Comparison of ENCODE assay signal across 28 cellular contexts in the genomic region with DNA sequence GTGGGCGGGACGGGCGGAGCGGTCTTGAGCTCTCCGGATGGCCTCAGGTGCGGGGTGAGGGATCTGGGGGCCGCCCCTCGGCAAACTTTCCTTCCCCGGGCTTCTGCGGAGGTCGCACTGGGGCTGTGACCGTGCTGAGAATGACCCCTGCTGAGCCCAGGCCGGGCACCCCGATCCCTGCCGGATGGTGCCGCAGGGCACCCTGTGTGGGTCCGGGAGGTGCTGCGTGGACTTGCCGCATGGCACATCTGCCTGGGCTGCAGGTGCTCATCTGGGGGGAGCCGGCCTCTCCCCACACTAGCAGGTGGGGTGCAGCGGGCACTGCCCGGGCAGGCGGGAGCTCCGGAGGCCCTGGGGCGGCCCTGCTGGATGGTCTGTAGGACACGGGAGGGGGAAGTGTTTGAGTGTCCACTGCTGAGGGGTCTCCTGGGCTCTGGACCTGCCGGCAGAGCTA. TPM values are rescaled to one million over a fixed set of nuclear protein-coding genes. Genes with fewer than 3 reads are reported as not detected.
DNase-seq lines count a peak whose midpoint lies in the region; ATAC-seq, FAIRE-seq and TF ChIP-seq lines count a peak whose summit lies in the region.
"Had no signal": no experiment of that assay in that cellular context is flagged by ENCODE, and none has a peak within 500 bp of the region (broad histone marks: within the 10 kb centered on the region; RNA-seq: fewer than 3 reads in every experiment).

No MANE protein-coding gene starts in this region.

- peaks cover 5% of the 10 kb centered on the region for H3K36me3 Mint-ChIP-seq in MCF 10A (ENCODE audit: insufficient read depth, unreplicated experiment)
- no peaks in the 10 kb centered on the region for H3K36me3 Mint-ChIP-seq in astrocyte (ENCODE audit: low read depth, unreplicated experiment)
- H3K36me3 Mint-ChIP-seq: activated CD4-positive, alpha-beta memory T cell treated with anti-CD3 and anti-CD28 coated beads for 36 hours; activated naive CD4-positive, alpha-beta T cell treated with anti-CD3 and anti-CD28 coated beads, Interleukin-2, amount 50 U/mL, for 24 hours; CD8-positive, alpha-beta memory T cell had no signal

- no peaks in the 10 kb centered on the region for H4K20me1 ChIP-seq in astrocyte (ENCODE audit: insufficient read depth, low read length)

- H3K36me3 ChIP-seq in breast epithelium (no peaks in the 10 kb centered on the region), astrocyte (ENCODE audit: insufficient read depth, low read length) (no peaks in the 10 kb centered on the region), suprapubic skin (no peaks in the 10 kb centered on the region), tibial artery (no peaks in the 10 kb centered on the region)
- H3K36me3 ChIP-seq: lower lobe of right lung, Peyer's patch, thyroid gland had no signal

- no peak for DNase-seq in breast epithelium (ENCODE audit: low spot score in 2 of 2)
- no peak for DNase-seq in MCF 10A (ENCODE audit: unreplicated experiment)
- no peak for DNase-seq in astrocyte (ENCODE audit: low read depth)
- DNase-seq in suprapubic skin (ENCODE audit: low spot score in 2 of 2): no peak
- DNase-seq in tibial artery: no peak
- no peak for DNase-seq in NCI-H2227 (lab: John Stamatoyannopoulos, UW; ENCODE audit: unreplicated experiment)
- DNase-seq: 8988T; activated CD8-positive, alpha-beta memory T cell treated with anti-CD3 and anti-CD28 coated beads, Interleukin-2, amount 50 U/mL, for 4 hours; AML-193; DMS 273 treated with DMSO at 0.1 percent for 48 hours; GOT3; lower lobe of right lung; NCI-H2029; NCI-H226; Peyer's patch; SIG-M5; stimulated activated naive CD4-positive, alpha-beta T cell treated with Interleukin-2 at 50 U/mL for 16 hours; SW 1271; thyroid gland had no signal

- ATAC-seq in GM21526 (IDR thresholded peaks at IDR 0.05; ENCODE audit: low FRiP score, unreplicated experiment): no peak
- ATAC-seq: lower lobe of right lung had no signal

- H3K27ac Mint-ChIP-seq in MCF 10A (ENCODE audit: low read depth, unreplicated experiment): no peak overlapping the region
- H3K27ac Mint-ChIP-seq in astrocyte (ENCODE audit: unreplicated experiment): no peak overlapping the region
- H3K27ac Mint-ChIP-seq: activated CD4-positive, alpha-beta memory T cell treated with anti-CD3 and anti-CD28 coated beads for 36 hours; activated naive CD4-positive, alpha-beta T cell treated with anti-CD3 and anti-CD28 coated beads, Interleukin-2, amount 50 U/mL, for 24 hours; activated T-helper 1 cell treated with anti-CD3 and anti-CD28 coated beads, Interleukin-12 subunit alpha, Interleukin-12 subunit beta, Interleukin-2, Interleukin-4 antibody, amounts not matched to agents 30 ng/mL and 10 ng/mL and 1 ng/mL, durations not matched to agents 14 hours and 24 hours and 36 hours; CD8-positive, alpha-beta memory T cell; progenitor cell of endocrine pancreas had no signal

- H3K4me3 ChIP-seq in breast epithelium: peak overlapping the region in 2 of 3 donors; percentile 20 to 53
- H3K4me3 ChIP-seq in astrocyte (ENCODE audit: insufficient read depth, low read depth, low read length): peak overlapping the region; percentile 44
- H3K4me3 ChIP-seq in suprapubic skin: peak overlapping the region; percentile 7
- H3K4me3 ChIP-seq in tibial artery: no peak overlapping the region
- H3K4me3 ChIP-seq: lower lobe of right lung, Peyer's patch, thyroid gland had no signal

- H3K4me1 ChIP-seq in breast epithelium: no peaks in the 10 kb centered on the region
- H3K4me1 ChIP-seq in astrocyte (ENCODE audit: insufficient read depth, low read length): peaks cover 38% of the 10 kb centered on the region
- H3K4me1 ChIP-seq in suprapubic skin: peaks cover 14% of the 10 kb centered on the region
- peaks cover 0 to 6% (median 3%) of the 10 kb centered on the region in 4 donors for H3K4me1 ChIP-seq in tibial artery
- H3K4me1 ChIP-seq: lower lobe of right lung, thyroid gland had no signal

- H3K27ac ChIP-seq in breast epithelium (no peak overlapping the region), astrocyte (ENCODE audit: low read depth, low read length) (no peak overlapping the region), layer of hippocampus (ENCODE audit: low read depth, low read length) (peak overlapping the region; percentile 94), suprapubic skin (no peak overlapping the region), tibial artery (no peak overlapping the region)
- H3K27ac ChIP-seq: lower lobe of right lung, Peyer's patch, thyroid gland had no signal

- TF ChIP-seq CTCF in breast epithelium (IDR thresholded peaks at IDR 0.05) (no peak), MCF 10A (IDR thresholded peaks at IDR 0.05; ENCODE audit: unreplicated experiment) (no peak), astrocyte (IDR thresholded peaks at IDR 0.05; ENCODE audit: insufficient read depth, low read depth, low read length) (no peak), suprapubic skin (IDR thresholded peaks at IDR 0.05) (no peak), tibial artery (IDR thresholded peaks at IDR 0.05) (no peak)

- H3K9ac ChIP-seq in astrocyte (ENCODE audit: low read length): no peak overlapping the region

- CTCF ChIA-PET in MCF 10A (lab: Yijun Ruan, JAX): no interaction called here

- H3K4me3 Mint-ChIP-seq in MCF 10A (ENCODE audit: unreplicated experiment) (no peak overlapping the region), astrocyte (ENCODE audit: unreplicated experiment) (no peak overlapping the region)
- H3K4me3 Mint-ChIP-seq: activated CD4-positive, alpha-beta memory T cell treated with anti-CD3 and anti-CD28 coated beads for 36 hours; activated T-helper 1 cell treated with anti-CD3 and anti-CD28 coated beads, Interleukin-12 subunit alpha, Interleukin-12 subunit beta, Interleukin-2, Interleukin-4 antibody, amounts not matched to agents 30 ng/mL and 10 ng/mL and 1 ng/mL, durations not matched to agents 14 hours and 24 hours and 36 hours had no signal

- no peak for TF ChIP-seq POLR2A in breast epithelium (IDR thresholded peaks at IDR 0.05)
- TF ChIP-seq POLR2A in suprapubic skin (IDR thresholded peaks at IDR 0.05): no peak

- intact Hi-C loops in breast epithelium (cut with DNase I; ENCODE audit: low total_unique reads) (no loop called here), MCF 10A (cut with micrococcal nuclease) (no loop called here), tibial artery (cut with DNase I; ENCODE audit: low total_unique reads) (no loop called here)

- H3K9me3 Mint-ChIP-seq in MCF 10A (ENCODE audit: unreplicated experiment) (no peaks in the 10 kb centered on the region), astrocyte (ENCODE audit: unreplicated experiment) (no peaks in the 10 kb centered on the region)
- H3K9me3 Mint-ChIP-seq: activated CD4-positive, alpha-beta memory T cell treated with anti-CD3 and anti-CD28 coated beads for 36 hours; activated naive CD4-positive, alpha-beta T cell treated with anti-CD3 and anti-CD28 coated beads, Interleukin-2, amount 50 U/mL, for 24 hours; activated T-helper 1 cell treated with anti-CD3 and anti-CD28 coated beads, Interleukin-12 subunit alpha, Interleukin-12 subunit beta, Interleukin-2, Interleukin-4 antibody, amounts not matched to agents 30 ng/mL and 10 ng/mL and 1 ng/mL, durations not matched to agents 14 hours and 24 hours and 36 hours; CD8-positive, alpha-beta memory T cell; central memory CD8-positive, alpha-beta T cell had no signal

- H3K4me1 Mint-ChIP-seq in MCF 10A (ENCODE audit: insufficient read depth, unreplicated experiment): peaks cover 5% of the 10 kb centered on the region
- peaks cover 6% of the 10 kb centered on the region for H3K4me1 Mint-ChIP-seq in astrocyte (ENCODE audit: low read depth, unreplicated experiment)
- H3K4me1 Mint-ChIP-seq: activated naive CD4-positive, alpha-beta T cell treated with anti-CD3 and anti-CD28 coated beads, Interleukin-2, amount 50 U/mL, for 24 hours; central memory CD8-positive, alpha-beta T cell had no signal

- TF ChIP-seq EP300 in suprapubic skin (IDR thresholded peaks at IDR 0.05): no peak

- no peaks in the 10 kb centered on the region for H3K79me2 ChIP-seq in astrocyte (ENCODE audit: insufficient read depth, low read length)

- no peaks in the 10 kb centered on the region for H3K27me3 Mint-ChIP-seq in MCF 10A (ENCODE audit: insufficient read depth, unreplicated experiment)
- peaks cover 15% of the 10 kb centered on the region for H3K27me3 Mint-ChIP-seq in astrocyte (ENCODE audit: low read depth, unreplicated experiment)
- H3K27me3 Mint-ChIP-seq: activated naive CD4-positive, alpha-beta T cell treated with anti-CD3 and anti-CD28 coated beads, Interleukin-2, amount 50 U/mL, for 24 hours; central memory CD8-positive, alpha-beta T cell had no signal

- BruUV-seq in MCF 10A (replicated peaks; lab: Mats Ljungman, UMichigan): no TSS peak

- H3K27me3 ChIP-seq in breast epithelium: peaks cover 4 to 45% of the 10 kb centered on the region in 2 donors
- peaks cover 3% of the 10 kb centered on the region for H3K27me3 ChIP-seq in astrocyte (ENCODE audit: insufficient read depth, low read length)
- H3K27me3 ChIP-seq in layer of hippocampus (ENCODE audit: control insufficient read depth, insufficient read depth, low read length): peaks cover 11% of the 10 kb centered on the region
- peaks cover 83% of the 10 kb centered on the region for H3K27me3 ChIP-seq in suprapubic skin
- H3K27me3 ChIP-seq in tibial artery: peaks cover 0 to 96% of the 10 kb centered on the region in 2 donors

- 40% methylated on average over 1 of the region's 27 CpGs for WGBS in suprapubic skin

- POLR2A ChIA-PET in MCF 10A (lab: Yijun Ruan, JAX): no interaction called here

- FAIRE-seq in astrocyte (lab: Jason Lieb, UNC): no peak
- FAIRE-seq: GM12891 had no signal

- H3K9me3 ChIP-seq in breast epithelium (no peaks in the 10 kb centered on the region), astrocyte (ENCODE audit: insufficient read depth, low read depth, low read length) (no peaks in the 10 kb centered on the region), suprapubic skin (no peaks in the 10 kb centered on the region), tibial artery (no peaks in the 10 kb centered on the region)
- H3K9me3 ChIP-seq: lower lobe of right lung, Peyer's patch, thyroid gland had no signal

- H2AFZ ChIP-seq in astrocyte (ENCODE audit: low read depth, low read length): no peak overlapping the region

- peak overlapping the region; percentile 73 for H3K4me2 ChIP-seq in astrocyte (ENCODE audit: low read length)

RNA-seq across cellular contexts. Expression of gene PEX10, which starts 31.8 kb away (rescaled TPM):
- total RNA-seq in breast epithelium (10 to 100 TPM; 23.3 to 37.4 (median 24.1) TPM), MCF 10A (2022) (31.3 and 36.1 TPM in 2 replicates), astrocyte (16.6 and 18.6 TPM in 2 replicates), suprapubic skin (10 to 100 TPM; 16.2 to 39.2 (median 27.3) TPM)

RNA-seq across cellular contexts. Expression of gene PLCH2, which starts 31.9 kb away (rescaled TPM):
- total RNA-seq in breast epithelium: 10 to 100 TPM in 2 of 3 donors, under 1 TPM in 1; 0.16 to 12.0 (median 10.2) TPM
- 92.6 and 123 TPM in 2 replicates for total RNA-seq in MCF 10A (2022)
- total RNA-seq in astrocyte: 2.0 and 2.2 TPM in 2 replicates
- 100 to 1,000 TPM in 3 of 4 donors, 10 to 100 TPM in 1; 83.3 to 324 (median 130) TPM for total RNA-seq in suprapubic skin
- total RNA-seq: progenitor cell of endocrine pancreas had no signal

RNA-seq across cellular contexts. Expression of gene RER1, which starts 52.5 kb away (rescaled TPM):
- total RNA-seq in breast epithelium (10 to 100 TPM; 58.3 to 75.1 (median 70.4) TPM), MCF 10A (2022) (172 and 224 TPM in 2 replicates), astrocyte (197 and 211 TPM in 2 replicates), suprapubic skin (10 to 100 TPM; 56.9 to 86.5 (median 81.4) TPM)

RNA-seq across cellular contexts. Expression of gene MORN1, which starts 52.8 kb away (rescaled TPM):
- total RNA-seq in breast epithelium: 10 to 100 TPM in 2 of 3 donors, 1 to 10 TPM in 1; 4.0 to 18.1 (median 17.7) TPM
- 19.4 and 28.0 TPM in 2 replicates for total RNA-seq in MCF 10A (2022)
- 9.2 and 11.7 TPM in 2 replicates for total RNA-seq in astrocyte
- 10 to 100 TPM in 2 of 4 donors, 1 to 10 TPM in 2; 5.7 to 13.4 (median 8.5) TPM for total RNA-seq in suprapubic skin

Comparison
In these comparisons a context has a peak if more than half of its experiments do, and no peak if none do; other contexts are left out.
1. H3K4me3 ChIP-seq: peak in breast epithelium (2 of 3), astrocyte (single experiment) and suprapubic skin (single experiment); none in tibial artery (0 of 2).